12 cellular contexts compared by ENCODE assay signal in the genomic region with DNA sequence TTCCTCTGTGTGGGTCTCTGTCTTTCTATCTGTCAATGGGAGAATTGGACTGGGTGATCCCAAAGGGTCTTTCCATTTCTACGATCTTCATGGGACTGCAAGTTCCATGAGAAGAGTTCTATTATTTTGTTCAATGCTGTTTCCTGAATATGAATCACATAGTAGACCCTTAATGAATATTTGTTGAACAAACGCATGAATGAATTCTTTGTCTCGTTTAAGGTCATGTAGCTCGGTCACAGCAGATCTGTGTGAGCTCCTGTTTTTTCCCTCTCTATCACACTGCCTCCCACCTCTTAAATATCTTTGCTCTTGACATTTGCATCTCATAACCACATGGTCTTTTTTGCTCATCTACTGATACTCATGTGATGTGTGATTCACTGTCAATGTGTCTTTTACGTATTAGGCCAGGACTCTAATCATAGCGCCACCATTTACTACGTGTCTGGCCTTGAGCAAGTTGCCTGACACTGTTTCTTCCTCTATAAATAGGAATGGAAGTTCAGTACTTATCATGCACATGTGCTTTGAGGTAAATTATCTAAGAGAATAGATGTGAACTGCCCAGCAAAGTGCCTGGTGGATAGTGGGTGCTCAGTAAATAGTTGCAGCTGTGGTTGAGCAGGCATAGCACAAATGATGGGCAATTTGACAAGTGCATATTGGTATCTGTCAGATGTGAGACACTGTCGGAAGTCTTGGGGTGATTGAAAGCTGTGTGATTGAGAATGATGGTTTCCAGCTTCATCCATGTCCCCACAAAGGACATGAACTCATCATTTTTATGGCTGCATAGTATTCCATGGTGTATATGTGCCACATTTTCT. TPM values are rescaled to one million over a fixed set of nuclear protein-coding genes. Genes with fewer than 3 reads are reported as not detected.
DNase-seq lines count a peak whose midpoint lies in the region; ATAC-seq and TF ChIP-seq lines count a peak whose summit lies in the region.
"Had no signal": no experiment of that assay in that cellular context is flagged by ENCODE, and none has a peak within 500 bp of the region (broad histone marks: within the 10 kb centered on the region; RNA-seq: fewer than 3 reads in every experiment).

No MANE protein-coding gene starts in this region.

- intact Hi-C loops in activated CD4-positive, alpha-beta T cell treated with anti-CD3 and anti-CD28 coated beads for 36 hours (cut with DNase I, micrococcal nuclease): no loop called here

- peaks cover 22% of the 10 kb centered on the region for H3K4me1 Mint-ChIP-seq in activated CD4-positive, alpha-beta T cell treated with anti-CD3 and anti-CD28 coated beads for 36 hours

- POLR2A ChIA-PET in activated CD4-positive, alpha-beta T cell treated with anti-CD3 and anti-CD28 coated beads for 36 hours (lab: Charles Lee): interaction anchor here (1.0 kb wide), 1 partner anchor 8 kb away, joined by 3 read pairs; no protein-coding TSS in a partner anchor

- peak overlapping the region; percentile 32 for H3K27ac Mint-ChIP-seq in activated CD4-positive, alpha-beta T cell treated with anti-CD3 and anti-CD28 coated beads for 36 hours
- H3K27ac Mint-ChIP-seq: T-helper 17 cell had no signal

- CTCF ChIA-PET in activated CD4-positive, alpha-beta T cell treated with anti-CD3 and anti-CD28 coated beads for 36 hours (lab: Charles Lee): interaction anchor here (0.6 to 3.6 kb wide), 5 partner anchors 20 to 746 kb away, joined by 3 to 35 read pairs (median 3); no protein-coding TSS in a partner anchor

- no peak overlapping the region for H3K4me3 ChIP-seq in retinal pigment epithelial cell (ENCODE audit: low read length)

- H3K36me3 Mint-ChIP-seq in activated CD4-positive, alpha-beta T cell treated with anti-CD3 and anti-CD28 coated beads for 36 hours (ENCODE audit: low read depth): no peaks in the 10 kb centered on the region

- TF ChIP-seq CTCF in retinal pigment epithelial cell (conservative IDR thresholded peaks at IDR 0.05; ENCODE audit: low read depth, low read length): no peak

- peak; percentile 71 for ATAC-seq in activated CD4-positive, alpha-beta T cell treated with anti-CD3 and anti-CD28 coated beads for 36 hours
- ATAC-seq in GM21515 (IDR thresholded peaks at IDR 0.05; ENCODE audit: unreplicated experiment): peak; percentile 59
- ATAC-seq in HG03139 (IDR thresholded peaks at IDR 0.05; ENCODE audit: unreplicated experiment): peak; percentile 64
- ATAC-seq: T-helper 17 cell had no signal

- no peak overlapping the region for H3K4me3 Mint-ChIP-seq in activated CD4-positive, alpha-beta T cell treated with anti-CD3 and anti-CD28 coated beads for 36 hours
- H3K4me3 Mint-ChIP-seq: T-helper 17 cell had no signal

- no peaks in the 10 kb centered on the region for H3K27me3 Mint-ChIP-seq in activated CD4-positive, alpha-beta T cell treated with anti-CD3 and anti-CD28 coated beads for 36 hours

- H3K9me3 Mint-ChIP-seq in activated CD4-positive, alpha-beta T cell treated with anti-CD3 and anti-CD28 coated beads for 36 hours (ENCODE audit: low read depth): no peaks in the 10 kb centered on the region

- no peak for DNase-seq in activated CD4-positive, alpha-beta T cell treated with anti-CD3 and anti-CD28 coated beads for 36 hours
- no peak for DNase-seq in activated CD4-positive, alpha-beta T cell treated with anti-CD3 and anti-CD28 coated beads, Interleukin-2, amount 50 U/mL, for 4 hours
- peak; percentile 31 for DNase-seq in retinal pigment epithelial cell (ENCODE audit: low read depth)
- no peak for DNase-seq in D341Med (ENCODE audit: low spot score)
- no peak for DNase-seq in islet precursor cell
- no peak for DNase-seq in amygdala (lab: John Stamatoyannopoulos, UW)
- DNase-seq: 8988T, NCI-H446 treated with DMSO at 0.1 percent for 48 hours, substantia nigra, T-helper 17 cell had no signal

RNA-seq across cellular contexts. Expression of gene PTTG1, which starts 37.5 kb away (rescaled TPM):
- total RNA-seq in activated CD4-positive, alpha-beta T cell treated with anti-CD3 and anti-CD28 coated beads for 36 hours: 100 to 1,000 TPM; 169 to 212 TPM

RNA-seq across cellular contexts. Expression of gene SLU7, which starts 40.3 kb away (rescaled TPM):
- 10 to 100 TPM; 41.1 to 53.0 TPM for total RNA-seq in activated CD4-positive, alpha-beta T cell treated with anti-CD3 and anti-CD28 coated beads for 36 hours

RNA-seq across cellular contexts. Expression of gene FAM200C, which starts 59.3 kb away (rescaled TPM):
- total RNA-seq in activated CD4-positive, alpha-beta T cell treated with anti-CD3 and anti-CD28 coated beads for 36 hours: 1 to 10 TPM in 1 of 2 experiments, under 1 TPM in 1; 0.91 to 1.3 TPM
- total RNA-seq: T-helper 17 cell had no signal
